Comparison of ENCODE assay signal across 17 cellular contexts in the genomic region with DNA sequence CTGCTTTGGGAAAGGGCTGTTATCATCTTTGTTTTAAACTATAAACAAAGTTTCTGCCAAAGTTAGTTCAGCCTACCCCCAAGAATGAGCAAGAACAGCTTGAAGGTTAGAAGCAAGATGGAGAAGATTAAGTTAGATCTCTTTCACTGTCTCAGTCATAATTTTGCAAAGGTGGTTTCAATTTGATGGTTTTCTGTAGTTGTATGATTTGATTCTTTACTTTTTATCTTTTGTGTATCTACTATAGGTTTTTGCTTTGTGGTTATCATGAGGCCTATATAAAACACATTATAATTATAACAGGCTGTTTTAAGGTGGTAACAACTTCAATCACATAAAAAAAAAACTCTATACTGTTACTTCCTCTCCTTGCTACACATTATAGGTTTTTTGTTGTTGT. TPM values are rescaled to one million over a fixed set of nuclear protein-coding genes. Genes with fewer than 3 reads are reported as not detected.
DNase-seq lines count a peak whose midpoint lies in the region; ATAC-seq, FAIRE-seq and TF ChIP-seq lines count a peak whose summit lies in the region.
"Had no signal": no experiment of that assay in that cellular context is flagged by ENCODE, and none has a peak within 500 bp of the region (broad histone marks: within the 10 kb centered on the region; RNA-seq: fewer than 3 reads in every experiment).

No MANE protein-coding gene starts in this region.

- no peak for DNase-seq in activated CD8-positive, alpha-beta memory T cell treated with anti-CD3 and anti-CD28 coated beads, Interleukin-2, amount 10 ng/mL, durations not matched to agents 7 days and 5 days
- DNase-seq in activated CD8-positive, alpha-beta memory T cell treated with anti-CD3 and anti-CD28 coated beads for 24 hours, result no peak
- DNase-seq in amniotic epithelial cell (ENCODE audit: low read depth) (peak; percentile 28), NCI-H345 (lab: John Stamatoyannopoulos, UW) (no peak), tibial nerve (ENCODE audit: low spot score in 2 of 2) (no peak)
- DNase-seq: C1 segment of cervical spinal cord; Calu3; CD4-positive, alpha-beta T cell; DMS 273 treated with DMSO at 0.1 percent for 48 hours; GM23248 had no signal

- no peak overlapping the region for H3K4me3 ChIP-seq in tibial nerve
- H3K4me3 ChIP-seq: GM23248 had no signal

- H3K9me3 ChIP-seq in tibial nerve, result no peaks in the 10 kb centered on the region

- no peaks in the 10 kb centered on the region for H3K27me3 Mint-ChIP-seq in activated CD8-positive, alpha-beta memory T cell treated with anti-CD3 and anti-CD28 coated beads, Interleukin-2, amount 10 ng/mL, durations not matched to agents 7 days and 5 days
- H3K27me3 Mint-ChIP-seq: B cell; CD4-positive, alpha-beta T cell had no signal

- peak; percentile 80 for FAIRE-seq in islet of Langerhans (lab: Jason Lieb, UNC)
- FAIRE-seq: GM18507, H54 had no signal

- ATAC-seq in activated CD8-positive, alpha-beta memory T cell treated with anti-CD3 and anti-CD28 coated beads, Interleukin-2, amount 10 ng/mL, durations not matched to agents 7 days and 5 days, result peak; percentile 42
- ATAC-seq in GM18498 (IDR thresholded peaks at IDR 0.05; ENCODE audit: unreplicated experiment), result no peak
- ATAC-seq: HCT116 had no signal

- peaks cover 9% of the 10 kb centered on the region for H3K4me1 Mint-ChIP-seq in activated CD8-positive, alpha-beta memory T cell treated with anti-CD3 and anti-CD28 coated beads, Interleukin-2, amount 10 ng/mL, durations not matched to agents 7 days and 5 days
- H3K4me1 Mint-ChIP-seq: B cell had no signal

- no peak for TF ChIP-seq EP300 in tibial nerve (IDR thresholded peaks at IDR 0.05)

- no peak for TF ChIP-seq POLR2A in tibial nerve (IDR thresholded peaks at IDR 0.05)

- CTCF ChIA-PET in activated CD8-positive, alpha-beta memory T cell treated with anti-CD3 and anti-CD28 coated beads, Interleukin-2, amount 10 ng/mL, durations not matched to agents 7 days and 5 days (lab: Charles Lee), result no interaction called here

- no peaks in the 10 kb centered on the region for H3K36me3 Mint-ChIP-seq in activated CD8-positive, alpha-beta memory T cell treated with anti-CD3 and anti-CD28 coated beads, Interleukin-2, amount 10 ng/mL, durations not matched to agents 7 days and 5 days

- H3K9me3 Mint-ChIP-seq in activated CD8-positive, alpha-beta memory T cell treated with anti-CD3 and anti-CD28 coated beads, Interleukin-2, amount 10 ng/mL, durations not matched to agents 7 days and 5 days (ENCODE audit: low read depth), result peaks cover 2% of the 10 kb centered on the region
- H3K9me3 Mint-ChIP-seq: CD4-positive, alpha-beta T cell had no signal

- H3K36me3 ChIP-seq in tibial nerve, result no peaks in the 10 kb centered on the region

- no peak for TF ChIP-seq CTCF in tibial nerve (IDR thresholded peaks at IDR 0.05)

- H3K27ac ChIP-seq in tibial nerve, result no peak overlapping the region
- H3K27ac ChIP-seq: GM23248, HL-60 had no signal

- H3K27me3 ChIP-seq in tibial nerve, result no peaks in the 10 kb centered on the region

- no peak overlapping the region for H3K4me3 Mint-ChIP-seq in activated CD8-positive, alpha-beta memory T cell treated with anti-CD3 and anti-CD28 coated beads, Interleukin-2, amount 10 ng/mL, durations not matched to agents 7 days and 5 days
- H3K4me3 Mint-ChIP-seq: B cell; CD4-positive, alpha-beta T cell had no signal

- no peaks in the 10 kb centered on the region for H3K4me1 ChIP-seq in tibial nerve

- no peak overlapping the region for H3K27ac Mint-ChIP-seq in activated CD8-positive, alpha-beta memory T cell treated with anti-CD3 and anti-CD28 coated beads, Interleukin-2, amount 10 ng/mL, durations not matched to agents 7 days and 5 days
- H3K27ac Mint-ChIP-seq: B cell; CD4-positive, alpha-beta T cell had no signal

RNA-seq across cellular contexts. Expression of a gene that starts 35.4 kb away (rescaled TPM):
- total RNA-seq in activated CD8-positive, alpha-beta memory T cell treated with anti-CD3 and anti-CD28 coated beads, Interleukin-2, amount 10 ng/mL, durations not matched to agents 7 days and 5 days, result 10 to 100 TPM; 35.0 to 41.2 TPM
- 10 to 100 TPM; 38.4 to 82.8 (median 53.2) TPM for total RNA-seq in tibial nerve
